8 cellular contexts compared by ENCODE assay signal in genomic region chr3:171809513-171810277, GRCh38.
A peak's percentile ranks its signal among the peaks of the same experiment; 100 is the strongest.
DNase-seq lines count a peak whose midpoint lies in the region; ATAC-seq and TF ChIP-seq lines count a peak whose summit lies in the region.

No MANE protein-coding gene starts in this region.

- no peaks in the 10 kb centered on the region for H3K27me3 ChIP-seq in effector memory CD4-positive, alpha-beta T cell (replicated peaks; ENCODE audit: control insufficient read depth, insufficient read depth, low read length, poor library complexity, severe bottlenecking)

- peak; percentile 48 for ATAC-seq in GM18505 (IDR thresholded peaks at IDR 0.05; ENCODE audit: unreplicated experiment)
- peak; percentile 55 for ATAC-seq in HG02840 (IDR thresholded peaks at IDR 0.05; ENCODE audit: low FRiP score, unreplicated experiment)

- H3K9me3 ChIP-seq in effector memory CD4-positive, alpha-beta T cell (ENCODE audit: control insufficient read depth, low read length), result no peaks in the 10 kb centered on the region

- TF ChIP-seq POLR2A in GM18505 (IDR thresholded peaks at IDR 0.05; ENCODE audit: borderline replicate concordance, extremely low read depth, insufficient read depth, insufficient read length), result peak; percentile 6

- H3K4me1 ChIP-seq in effector memory CD4-positive, alpha-beta T cell (ENCODE audit: control insufficient read depth, insufficient read depth, low read length, poor library complexity, severe bottlenecking), result peaks cover 6% of the 10 kb centered on the region

- H3K4me3 ChIP-seq in effector memory CD4-positive, alpha-beta T cell (ENCODE audit: insufficient read depth, low read depth, low read length, poor library complexity, severe bottlenecking), result peak overlapping the region; percentile 60

- H3K36me3 ChIP-seq in effector memory CD4-positive, alpha-beta T cell (ENCODE audit: control insufficient read depth, insufficient read depth, low read length), result no peaks in the 10 kb centered on the region

- in situ Hi-C loops in ACHN (cut with HindIII; ENCODE audit: low pct_ligation_motif_present, low pct_unique_long_range_greater_than_20kb, low sequenced_read_pairs), result no loop called here

- no peak overlapping the region for H3K27ac ChIP-seq in effector memory CD4-positive, alpha-beta T cell (ENCODE audit: insufficient read depth, low read length, poor library complexity, severe bottlenecking)

- DNase-seq in ACHN (peak; percentile 91), NCI-H2227 (lab: John Stamatoyannopoulos, UW; ENCODE audit: unreplicated experiment) (peak; percentile 68), medulla oblongata (ENCODE audit: extremely low spot score) (peak; percentile 73)
- peak; percentile 6 to 18 for DNase-seq in activated CD4-positive, alpha-beta T cell treated with anti-CD3 and anti-CD28 coated beads, Interleukin-2, amount 50 U/mL, for 24 hours (ENCODE audit: low read depth in 1 of 2, low spot score in 1 of 2)
- peak in 2 of 3 donors; percentile 10 to 35 for DNase-seq in effector memory CD4-positive, alpha-beta T cell
- DNase-seq in stimulated activated CD8-positive, alpha-beta memory T cell treated with anti-CD3 and anti-CD28 coated beads, Interleukin-7, amount 100 ng/mL, for 24 hours (ENCODE audit: low read depth), result peak; percentile 4

Comparison
In these comparisons a context has a peak if more than half of its experiments do, and no peak if none do; other contexts are left out.
1. DNase-seq: peak in every context shown above with its lines; median percentile 91 in ACHN; 73 in medulla oblongata; 68 in NCI-H2227; 22 in effector memory CD4-positive, alpha-beta T cell; 12 in activated CD4-positive, alpha-beta T cell treated with anti-CD3 and anti-CD28 coated beads, Interleukin-2, amount 50 U/mL, for 24 hours; 4 in stimulated activated CD8-positive, alpha-beta memory T cell treated with anti-CD3 and anti-CD28 coated beads, Interleukin-7, amount 100 ng/mL, for 24 hours.